Comparison of ENCODE assay signal across 8 cellular contexts in the genomic region with DNA sequence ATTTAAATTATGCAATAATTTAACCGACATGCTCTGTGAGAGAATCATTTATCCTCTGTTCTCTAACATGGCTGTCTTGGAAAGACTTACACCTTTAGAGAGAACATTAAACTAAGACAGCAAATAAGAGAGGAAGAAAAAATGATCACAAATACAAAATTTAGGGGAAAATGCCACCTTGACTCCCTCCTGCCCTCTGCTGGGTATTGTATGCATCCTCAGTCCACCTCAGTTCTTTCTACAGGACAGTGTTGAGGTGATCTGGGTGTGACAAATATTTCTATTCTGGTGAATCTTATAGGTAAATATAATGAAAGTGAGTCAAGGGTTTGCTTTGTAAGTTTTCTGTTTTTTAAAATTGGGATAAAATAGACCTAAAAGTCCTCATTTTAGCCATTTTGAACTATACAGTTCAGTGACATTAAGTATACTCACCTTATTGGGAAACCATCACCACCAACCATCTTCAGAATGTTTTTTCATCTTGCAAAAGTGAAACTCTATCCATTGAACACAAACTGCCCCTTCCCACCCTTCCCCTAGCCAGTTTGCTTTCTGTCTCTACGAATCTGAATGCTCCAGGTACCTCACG.
A peak's percentile ranks its signal among the peaks of the same experiment; 100 is the strongest.
DNase-seq lines count a peak whose midpoint lies in the region; ATAC-seq and TF ChIP-seq lines count a peak whose summit lies in the region.

No MANE protein-coding gene starts in this region.

- no peaks in the 10 kb centered on the region for H3K79me2 ChIP-seq in PC-3 (ENCODE audit: low read length)

- no peak overlapping the region for H3K4me2 ChIP-seq in PC-3 (ENCODE audit: low read length)

- CTCF ChIA-PET in PC-3 (lab: Charles Lee) = no interaction called here

- POLR2A ChIA-PET in PC-3 (lab: Charles Lee; ENCODE audit: unreplicated experiment) = no interaction called here

- intact Hi-C loops in PC-3 (cut with micrococcal nuclease) = no loop called here

- H3K4me1 ChIP-seq in PC-3 (ENCODE audit: insufficient read depth, low read length) = no peaks in the 10 kb centered on the region

- H3K9me3 ChIP-seq in PC-3 (ENCODE audit: low read length) = no peaks in the 10 kb centered on the region

- peak; percentile 92 for TF ChIP-seq CTCF in 22Rv1 (IDR thresholded peaks at IDR 0.05)
- TF ChIP-seq CTCF in GM12865 (IDR thresholded peaks at IDR 0.05; ENCODE audit: insufficient read depth, low read depth, low read length, missing control alignments) = peak; percentile 77
- peak; percentile 67 for TF ChIP-seq CTCF in PC-3 (conservative IDR thresholded peaks at IDR 0.05; ENCODE audit: low read depth, low read length)

- no peak overlapping the region for H3K9ac ChIP-seq in PC-3 (ENCODE audit: low read length)

- ATAC-seq in PC-3 (no peak), HG03039 (IDR thresholded peaks at IDR 0.05; ENCODE audit: unreplicated experiment) (no peak)

- no TSS peak for BruUV-seq in PC-3 (replicated peaks; lab: Mats Ljungman, UMichigan)

- H3K4me3 ChIP-seq in GM12865 (ENCODE audit: low read depth, low read length) (no peak overlapping the region), PC-3 (ENCODE audit: low read length) (no peak overlapping the region)

- H3K27me3 ChIP-seq in PC-3 (ENCODE audit: low read length) = no peaks in the 10 kb centered on the region

- H3K27ac ChIP-seq in 22Rv1 (no peak overlapping the region), PC-3 (ENCODE audit: low read length) (no peak overlapping the region)

- no peak overlapping the region for H2AFZ ChIP-seq in PC-3 (ENCODE audit: low read length)

- no peaks in the 10 kb centered on the region for H3F3A ChIP-seq in PC-3 (ENCODE audit: low read length, unreplicated experiment)

- H3K36me3 ChIP-seq in PC-3 (ENCODE audit: low read depth, low read length) = no peaks in the 10 kb centered on the region; the same call in 1 of the 2 replicates

- H4K20me1 ChIP-seq in PC-3 (ENCODE audit: low read length) = no peaks in the 10 kb centered on the region

- peak; percentile 42 for DNase-seq in GM12865 (ENCODE audit: low read depth)
- peak; percentile 11 for DNase-seq in PC-3
- peak; percentile 6 for DNase-seq in effector CD4-positive, alpha-beta T cell
- DNase-seq in pons (ENCODE audit: low spot score) = peak; percentile 60
- DNase-seq in SW 1271 (lab: John Stamatoyannopoulos, UW) = no peak
- DNase-seq in AG08396 (ENCODE audit: low spot score) = no peak

- no peaks in the 10 kb centered on the region for H3K9me2 ChIP-seq in PC-3 (replicated peaks; ENCODE audit: low read length)

Comparison
In these comparisons a context has a peak if more than half of its experiments do, and no peak if none do; other contexts are left out.
1. DNase-seq: peak in GM12865 (single experiment), PC-3 (single experiment), effector CD4-positive, alpha-beta T cell (single experiment) and pons (single experiment); none in SW 1271 (0 of 2) and AG08396 (single experiment).
2. Peak in every context shown above with its lines, with median percentiles within 50 percentile points of each other: CTCF ChIP-seq.